In the genomic region with DNA sequence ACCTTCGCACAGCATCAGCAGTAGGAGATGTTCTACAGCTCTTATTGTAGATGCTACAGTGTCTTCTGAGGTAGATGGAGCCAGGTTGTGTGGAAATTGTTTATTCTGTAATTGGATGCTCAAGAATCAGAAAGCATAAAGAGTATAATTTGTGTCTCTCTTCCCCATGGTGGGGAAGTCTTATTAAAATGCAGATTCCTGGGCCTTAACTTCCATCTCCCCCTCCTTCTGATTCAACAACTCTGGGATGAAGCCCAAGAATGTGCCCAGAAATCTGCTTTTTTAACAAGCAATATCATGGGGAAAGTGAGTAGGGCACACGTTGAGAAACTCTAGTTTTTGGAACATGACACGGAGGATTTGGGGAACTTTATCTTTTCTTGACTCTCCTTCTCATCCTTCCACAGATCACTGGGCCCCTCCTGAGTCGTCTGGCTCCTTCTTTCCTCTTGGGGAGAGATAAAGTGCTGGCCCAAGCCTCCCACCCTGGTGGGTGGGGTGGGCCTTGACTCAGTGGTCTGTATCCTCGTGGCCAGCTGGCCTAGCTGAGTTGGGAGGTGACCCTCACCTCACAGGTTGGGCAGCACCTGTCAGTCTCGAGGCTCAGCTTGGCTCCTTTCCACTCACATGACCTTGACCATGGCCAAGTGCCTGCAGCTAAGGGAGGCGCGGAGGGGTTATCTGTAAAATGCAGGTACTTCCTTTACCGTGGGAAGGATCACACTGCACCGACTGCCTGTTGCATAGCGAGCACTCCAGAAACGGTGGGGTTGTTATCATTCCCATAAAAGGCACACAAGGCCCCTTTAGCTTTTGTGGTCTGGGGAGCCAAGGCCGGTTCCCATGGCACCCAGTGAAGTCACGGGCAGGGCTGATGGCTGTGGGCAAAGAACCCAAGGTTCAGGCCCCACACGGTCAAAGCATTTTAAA, we compare ENCODE assay signal across 1 cellular context.
TF ChIP-seq lines count a peak whose summit lies in the region.

No MANE protein-coding gene starts in this region.

TF ChIP-seq in K562, 482 proteins besides CTCF, POLR2A, EP300 and RAD21 (continued from another document and continues in another):
- TF ChIP-seq, protein P1, sequence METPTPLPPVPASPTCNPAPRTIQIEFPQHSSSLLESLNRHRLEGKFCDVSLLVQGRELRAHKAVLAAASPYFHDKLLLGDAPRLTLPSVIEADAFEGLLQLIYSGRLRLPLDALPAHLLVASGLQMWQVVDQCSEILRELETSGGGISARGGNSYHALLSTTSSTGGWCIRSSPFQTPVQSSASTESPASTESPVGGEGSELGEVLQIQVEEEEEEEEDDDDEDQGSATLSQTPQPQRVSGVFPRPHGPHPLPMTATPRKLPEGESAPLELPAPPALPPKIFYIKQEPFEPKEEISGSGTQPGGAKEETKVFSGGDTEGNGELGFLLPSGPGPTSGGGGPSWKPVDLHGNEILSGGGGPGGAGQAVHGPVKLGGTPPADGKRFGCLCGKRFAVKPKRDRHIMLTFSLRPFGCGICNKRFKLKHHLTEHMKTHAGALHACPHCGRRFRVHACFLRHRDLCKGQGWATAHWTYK (CRISPR knock-in tag; IDR thresholded peaks at IDR 0.05), result peak; percentile 77
- TF ChIP-seq TEAD1 (CRISPR knock-in tag; IDR thresholded peaks at IDR 0.05), result peak in 1 of 2 experiments; percentile 58; a peak in 1 of 4 replicates
- TF ChIP-seq ILF3 (IDR thresholded peaks at IDR 0.05; ENCODE audit: borderline replicate concordance), result no peak
- peak; percentile 97 for TF ChIP-seq CBFA2T3 (IDR thresholded peaks at IDR 0.05)
- TF ChIP-seq CHD2 (IDR thresholded peaks at IDR 0.05; ENCODE audit: low read depth, low read length), result no peak; the same call in 1 of the 2 replicates
- peak; percentile 88 for TF ChIP-seq TEAD4 (IDR thresholded peaks at IDR 0.05; ENCODE audit: low read length)
- TF ChIP-seq TEAD4 (CRISPR knock-in tag; IDR thresholded peaks at IDR 0.05; ENCODE audit: borderline replicate concordance), result no peak
- no peak for TF ChIP-seq HDAC6 (IDR thresholded peaks at IDR 0.05; ENCODE audit: low read depth, low read length)
- TF ChIP-seq, protein P2, sequence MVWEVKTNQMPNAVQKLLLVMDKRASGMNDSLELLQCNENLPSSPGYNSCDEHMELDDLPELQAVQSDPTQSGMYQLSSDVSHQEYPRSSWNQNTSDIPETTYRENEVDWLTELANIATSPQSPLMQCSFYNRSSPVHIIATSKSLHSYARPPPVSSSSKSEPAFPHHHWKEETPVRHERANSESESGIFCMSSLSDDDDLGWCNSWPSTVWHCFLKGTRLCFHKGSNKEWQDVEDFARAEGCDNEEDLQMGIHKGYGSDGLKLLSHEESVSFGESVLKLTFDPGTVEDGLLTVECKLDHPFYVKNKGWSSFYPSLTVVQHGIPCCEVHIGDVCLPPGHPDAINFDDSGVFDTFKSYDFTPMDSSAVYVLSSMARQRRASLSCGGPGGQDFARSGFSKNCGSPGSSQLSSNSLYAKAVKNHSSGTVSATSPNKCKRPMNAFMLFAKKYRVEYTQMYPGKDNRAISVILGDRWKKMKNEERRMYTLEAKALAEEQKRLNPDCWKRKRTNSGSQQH (CRISPR knock-in tag; IDR thresholded peaks at IDR 0.05), result peak; percentile 34; the same call in 1 of the 2 replicates
- TF ChIP-seq GATAD2A (IDR thresholded peaks at IDR 0.05), result peak; percentile 84
- TF ChIP-seq, protein P3, sequence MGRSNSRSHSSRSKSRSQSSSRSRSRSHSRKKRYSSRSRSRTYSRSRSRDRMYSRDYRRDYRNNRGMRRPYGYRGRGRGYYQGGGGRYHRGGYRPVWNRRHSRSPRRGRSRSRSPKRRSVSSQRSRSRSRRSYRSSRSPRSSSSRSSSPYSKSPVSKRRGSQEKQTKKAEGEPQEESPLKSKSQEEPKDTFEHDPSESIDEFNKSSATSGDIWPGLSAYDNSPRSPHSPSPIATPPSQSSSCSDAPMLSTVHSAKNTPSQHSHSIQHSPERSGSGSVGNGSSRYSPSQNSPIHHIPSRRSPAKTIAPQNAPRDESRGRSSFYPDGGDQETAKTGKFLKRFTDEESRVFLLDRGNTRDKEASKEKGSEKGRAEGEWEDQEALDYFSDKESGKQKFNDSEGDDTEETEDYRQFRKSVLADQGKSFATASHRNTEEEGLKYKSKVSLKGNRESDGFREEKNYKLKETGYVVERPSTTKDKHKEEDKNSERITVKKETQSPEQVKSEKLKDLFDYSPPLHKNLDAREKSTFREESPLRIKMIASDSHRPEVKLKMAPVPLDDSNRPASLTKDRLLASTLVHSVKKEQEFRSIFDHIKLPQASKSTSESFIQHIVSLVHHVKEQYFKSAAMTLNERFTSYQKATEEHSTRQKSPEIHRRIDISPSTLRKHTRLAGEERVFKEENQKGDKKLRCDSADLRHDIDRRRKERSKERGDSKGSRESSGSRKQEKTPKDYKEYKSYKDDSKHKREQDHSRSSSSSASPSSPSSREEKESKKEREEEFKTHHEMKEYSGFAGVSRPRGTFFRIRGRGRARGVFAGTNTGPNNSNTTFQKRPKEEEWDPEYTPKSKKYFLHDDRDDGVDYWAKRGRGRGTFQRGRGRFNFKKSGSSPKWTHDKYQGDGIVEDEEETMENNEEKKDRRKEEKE (IDR thresholded peaks at IDR 0.05; ENCODE audit: borderline replicate concordance in 1 of 2, control insufficient read depth in 1 of 2, low read depth in 2 of 2, low read length in 1 of 2), result no peak; a peak in 1 of 4 replicates
- peak; percentile 93 for TF ChIP-seq MYNN (IDR thresholded peaks at IDR 0.05)
- no peak for TF ChIP-seq MYNN (CRISPR knock-in tag; IDR thresholded peaks at IDR 0.05)
- TF ChIP-seq NCOA6 (IDR thresholded peaks at IDR 0.05), result no peak
- peak; percentile 65 for TF ChIP-seq CREM (IDR thresholded peaks at IDR 0.05; ENCODE audit: low read depth)
- no peak for TF ChIP-seq RHOXF2B (CRISPR knock-in tag; conservative IDR thresholded peaks at IDR 0.05)
- TF ChIP-seq FOXM1 (IDR thresholded peaks at IDR 0.05; ENCODE audit: low read depth), result peak; percentile 30; the same call in 1 of the 2 replicates
- no peak for TF ChIP-seq FOXM1 (CRISPR knock-in tag; IDR thresholded peaks at IDR 0.05; ENCODE audit: low read depth)
- peak; percentile 93 for TF ChIP-seq NCOR1 (IDR thresholded peaks at IDR 0.05)
- TF ChIP-seq, protein P4, sequence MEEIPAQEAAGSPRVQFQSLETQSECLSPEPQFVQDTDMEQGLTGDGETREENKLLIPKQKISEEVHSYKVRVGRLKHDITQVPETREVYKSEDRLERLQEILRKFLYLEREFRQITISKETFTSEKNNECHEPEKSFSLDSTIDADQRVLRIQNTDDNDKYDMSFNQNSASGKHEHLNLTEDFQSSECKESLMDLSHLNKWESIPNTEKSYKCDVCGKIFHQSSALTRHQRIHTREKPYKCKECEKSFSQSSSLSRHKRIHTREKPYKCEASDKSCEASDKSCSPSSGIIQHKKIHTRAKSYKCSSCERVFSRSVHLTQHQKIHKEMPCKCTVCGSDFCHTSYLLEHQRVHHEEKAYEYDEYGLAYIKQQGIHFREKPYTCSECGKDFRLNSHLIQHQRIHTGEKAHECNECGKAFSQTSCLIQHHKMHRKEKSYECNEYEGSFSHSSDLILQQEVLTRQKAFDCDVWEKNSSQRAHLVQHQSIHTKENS (CRISPR knock-in tag; IDR thresholded peaks at IDR 0.05), result no peak
- no peak for TF ChIP-seq SNRNP70 (optimal IDR thresholded peaks at IDR 0.05; ENCODE audit: low read depth, low read length)
- TF ChIP-seq STAG1 (CRISPR knock-in tag; IDR thresholded peaks at IDR 0.05; ENCODE audit: borderline replicate concordance), result no peak
- peak; percentile 98 for TF ChIP-seq ZEB2 (IDR thresholded peaks at IDR 0.05)
- TF ChIP-seq ZBED1 (IDR thresholded peaks at IDR 0.05), result no peak
- peak; percentile 89 for TF ChIP-seq MITF (IDR thresholded peaks at IDR 0.05)
- no peak for TF ChIP-seq BRD9 (IDR thresholded peaks at IDR 0.05; ENCODE audit: low read depth, partially characterized antibody)
- peak; percentile 50 for TF ChIP-seq VEZF1 (CRISPR knock-in tag; IDR thresholded peaks at IDR 0.05)
- TF ChIP-seq SRF (CRISPR knock-in tag; IDR thresholded peaks at IDR 0.05), result peak; percentile 89 to 99
- TF ChIP-seq MAFK (IDR thresholded peaks at IDR 0.05; ENCODE audit: low read length), result 0 out of 2 replicates have a peak, but pooled peaks have one; percentile 1
- TF ChIP-seq CBFB (CRISPR knock-in tag; IDR thresholded peaks at IDR 0.05), result peak; percentile 14; the same call in 1 of the 2 replicates
- TF ChIP-seq SMARCE1 (IDR thresholded peaks at IDR 0.05), result peak; percentile 89; the same call in 1 of the 2 replicates
- TF ChIP-seq PKNOX1 (IDR thresholded peaks at IDR 0.05), result peak; percentile 89
- peak; percentile 76 for TF ChIP-seq STAT5A (IDR thresholded peaks at IDR 0.05; ENCODE audit: borderline replicate concordance, low read length)
- TF ChIP-seq CBX3 (IDR thresholded peaks at IDR 0.05; ENCODE audit: borderline replicate concordance in 1 of 2, low read length in 2 of 2), result peak in 1 of 2 experiments; percentile 55; a peak in 1 of 3 replicates
- TF ChIP-seq KLF13 (tag; IDR thresholded peaks at IDR 0.05; ENCODE audit: borderline replicate concordance, low read depth), result 0 out of 2 replicates have a peak, but pooled peaks have one; percentile 9
- TF ChIP-seq MEF2A (IDR thresholded peaks at IDR 0.05; ENCODE audit: control insufficient read depth, low read depth, low read length), result 0 out of 2 replicates have a peak, but pooled peaks have one; percentile 16
- TF ChIP-seq SIN3A (IDR thresholded peaks at IDR 0.05; ENCODE audit: borderline replicate concordance in 2 of 2, control insufficient read depth in 1 of 2, low read depth in 2 of 2, low read length in 2 of 2), result 0 out of 4 replicates have a peak, but pooled peaks of 1 of the 2 experiments have one; percentile 4
- peak; percentile 4 to 9; a peak in 1 of 4 replicates for TF ChIP-seq FOXA3 (CRISPR knock-in tag; conservative IDR thresholded peaks at IDR 0.05 in 1 of 2, IDR thresholded peaks at IDR 0.05 in 1 of 2)
- TF ChIP-seq EZH2 (IDR thresholded peaks at IDR 0.05; ENCODE audit: borderline replicate concordance, low read depth, low read length), result no peak
- TF ChIP-seq RCOR1 (IDR thresholded peaks at IDR 0.05; ENCODE audit: borderline replicate concordance in 1 of 2, low read depth in 2 of 2, low read length in 2 of 2), result peak in 1 of 2 experiments; percentile 72; a peak in 3 of 4 replicates
- no peak for TF ChIP-seq SMAD2 (IDR thresholded peaks at IDR 0.05; ENCODE audit: low read depth, low read length)
- TF ChIP-seq ZNF316 (IDR thresholded peaks at IDR 0.05), result no peak
- TF ChIP-seq BCOR (IDR thresholded peaks at IDR 0.05), result peak; percentile 70; the same call in 1 of the 2 replicates
- TF ChIP-seq, protein P5, sequence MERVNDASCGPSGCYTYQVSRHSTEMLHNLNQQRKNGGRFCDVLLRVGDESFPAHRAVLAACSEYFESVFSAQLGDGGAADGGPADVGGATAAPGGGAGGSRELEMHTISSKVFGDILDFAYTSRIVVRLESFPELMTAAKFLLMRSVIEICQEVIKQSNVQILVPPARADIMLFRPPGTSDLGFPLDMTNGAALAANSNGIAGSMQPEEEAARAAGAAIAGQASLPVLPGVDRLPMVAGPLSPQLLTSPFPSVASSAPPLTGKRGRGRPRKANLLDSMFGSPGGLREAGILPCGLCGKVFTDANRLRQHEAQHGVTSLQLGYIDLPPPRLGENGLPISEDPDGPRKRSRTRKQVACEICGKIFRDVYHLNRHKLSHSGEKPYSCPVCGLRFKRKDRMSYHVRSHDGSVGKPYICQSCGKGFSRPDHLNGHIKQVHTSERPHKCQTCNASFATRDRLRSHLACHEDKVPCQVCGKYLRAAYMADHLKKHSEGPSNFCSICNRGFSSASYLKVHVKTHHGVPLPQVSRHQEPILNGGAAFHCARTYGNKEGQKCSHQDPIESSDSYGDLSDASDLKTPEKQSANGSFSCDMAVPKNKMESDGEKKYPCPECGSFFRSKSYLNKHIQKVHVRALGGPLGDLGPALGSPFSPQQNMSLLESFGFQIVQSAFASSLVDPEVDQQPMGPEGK (CRISPR knock-in tag; IDR thresholded peaks at IDR 0.05; ENCODE audit: borderline replicate concordance), result no peak
- peak; percentile 74 for TF ChIP-seq ETV5 (CRISPR knock-in tag; IDR thresholded peaks at IDR 0.05; ENCODE audit: low read depth)
- TF ChIP-seq GATAD2B (IDR thresholded peaks at IDR 0.05; ENCODE audit: borderline replicate concordance), result peak; percentile 94
- TF ChIP-seq HDAC8 (tag; IDR thresholded peaks at IDR 0.05), result no peak
- 0 out of 2 replicates have a peak, but pooled peaks have one; percentile 39 for TF ChIP-seq HIVEP1 (CRISPR knock-in tag; IDR thresholded peaks at IDR 0.05)
- no peak for TF ChIP-seq ZNF23 (CRISPR knock-in tag; IDR thresholded peaks at IDR 0.05)
- TF ChIP-seq KLF16 (IDR thresholded peaks at IDR 0.05), result peak; percentile 77; the same call in 1 of the 2 replicates
- no peak for TF ChIP-seq NR1H2 (CRISPR knock-in tag; IDR thresholded peaks at IDR 0.05)
